In the genomic region with DNA sequence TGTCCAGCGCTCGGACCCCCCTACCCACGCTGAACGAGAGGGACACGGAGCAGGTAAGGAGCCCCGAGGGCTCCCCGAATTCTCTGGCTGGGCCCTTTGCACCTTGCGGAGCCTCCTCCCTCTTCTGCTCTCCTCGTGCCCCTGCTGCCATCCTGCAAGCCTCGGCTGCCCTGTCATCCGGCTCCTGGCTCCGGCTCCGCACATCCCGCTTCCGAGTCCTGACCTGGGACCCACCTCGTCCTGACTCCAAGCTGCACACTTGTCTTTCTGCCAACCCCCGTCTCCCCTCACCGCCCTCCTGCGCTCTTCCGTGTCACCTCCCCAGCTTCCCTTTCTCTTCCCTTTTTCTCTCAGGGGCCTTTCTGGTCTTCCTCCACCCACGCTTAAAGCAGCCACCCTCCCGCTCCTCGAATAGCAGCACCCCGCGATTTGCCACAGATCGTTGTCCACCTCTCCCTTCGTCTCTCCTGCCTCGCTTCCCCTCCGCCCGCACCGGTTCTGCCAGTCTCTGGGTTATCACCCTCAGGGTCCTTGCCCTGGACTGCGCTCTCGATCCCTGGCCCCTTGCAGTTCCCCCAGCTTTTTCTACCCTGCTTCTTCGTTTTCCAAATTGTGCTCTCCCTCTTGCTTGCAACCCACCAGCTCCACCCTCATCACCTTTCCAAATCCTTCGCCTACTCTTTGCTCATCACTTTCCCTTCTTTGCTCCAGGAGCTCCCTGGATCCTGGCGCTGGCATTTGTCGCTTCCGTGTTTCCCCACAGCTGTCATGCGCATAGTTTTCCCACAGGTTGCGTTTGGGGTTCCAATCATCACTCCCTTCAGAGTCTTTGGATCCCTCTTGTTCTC, we compare ENCODE assay signal across 8 cellular contexts. TPM values are rescaled to one million over a fixed set of nuclear protein-coding genes. Genes with fewer than 3 reads are reported as not detected.
A peak's percentile ranks its signal among the peaks of the same experiment; 100 is the strongest.
DNase-seq lines count a peak whose midpoint lies in the region; ATAC-seq and TF ChIP-seq lines count a peak whose summit lies in the region.

No MANE protein-coding gene starts in this region.

- H3K9ac ChIP-seq in rectal smooth muscle tissue (ENCODE audit: low read length): peak overlapping the region; percentile 80

- H3K27ac ChIP-seq in heart left ventricle (peak overlapping the region; percentile 70 to 95 (median 89)), rectal smooth muscle tissue (ENCODE audit: low read depth, low read length) (peak overlapping the region; percentile 67)

- TF ChIP-seq POLR2A in NB4 (IDR thresholded peaks at IDR 0.05; ENCODE audit: extremely low read depth, insufficient read length): peak; percentile 13
- TF ChIP-seq POLR2A in heart left ventricle (IDR thresholded peaks at IDR 0.05): no peak

- 1% methylated on average over 34 to 40 of the region's 40 CpGs for WGBS in heart left ventricle, 4 donors

- peaks cover 5 to 63% (median 57%) of the 10 kb centered on the region in 12 donors for H3K4me1 ChIP-seq in heart left ventricle
- H3K4me1 ChIP-seq in rectal smooth muscle tissue (ENCODE audit: control insufficient read depth, insufficient read depth, low read length): peaks cover 11% of the 10 kb centered on the region

- TF ChIP-seq CTCF in NB4 (IDR thresholded peaks at IDR 0.05; ENCODE audit: low read depth, low read length) (no peak), heart left ventricle (IDR thresholded peaks at IDR 0.05) (no peak)

- ATAC-seq in GM18508 (IDR thresholded peaks at IDR 0.05; ENCODE audit: insufficient read depth, unreplicated experiment): peak; percentile 1
- no peak for ATAC-seq in activated T-helper 17 cell treated with anti-CD3 and anti-CD28 coated beads, Interleukin-2, amount 50 U/mL, for 72 hours (replicated peaks)
- no peak for ATAC-seq in heart left ventricle
- ATAC-seq in HG02981 (IDR thresholded peaks at IDR 0.05; ENCODE audit: unreplicated experiment): no peak

- H3K4me3 Mint-ChIP-seq in activated T-helper 17 cell treated with anti-CD3 and anti-CD28 coated beads, Interleukin-2, amount 50 U/mL, for 72 hours: peak overlapping the region; percentile 84

- DNase-seq in ACHN (peak; percentile 18), NB4 (ENCODE audit: low read depth) (peak; percentile 83), heart left ventricle (peak; percentile 33 to 77 (median 48)), hepatic stellate cell (ENCODE audit: low spot score) (no peak)

- peak overlapping the region; percentile 82 for H3K4me3 ChIP-seq in NB4 (ENCODE audit: low read depth, low read length)
- H3K4me3 ChIP-seq in heart left ventricle: peak overlapping the region; percentile 73 to 99 (median 87)
- H3K4me3 ChIP-seq in rectal smooth muscle tissue (ENCODE audit: low read length): peak overlapping the region; percentile 82

- H3K27me3 ChIP-seq in heart left ventricle: no peaks in the 10 kb centered on the region
- no peaks in the 10 kb centered on the region for H3K27me3 ChIP-seq in rectal smooth muscle tissue (ENCODE audit: control insufficient read depth, insufficient read depth, low read length)

- no peaks in the 10 kb centered on the region for H3K9me3 Mint-ChIP-seq in activated T-helper 17 cell treated with anti-CD3 and anti-CD28 coated beads, Interleukin-2, amount 50 U/mL, for 72 hours

- no peaks in the 10 kb centered on the region for H3K9me3 ChIP-seq in heart left ventricle

- H3K36me3 ChIP-seq in heart left ventricle (peaks cover 0 to 25% (median 12%) of the 10 kb centered on the region in 9 donors), rectal smooth muscle tissue (ENCODE audit: control insufficient read depth, insufficient read depth, low read length) (no peaks in the 10 kb centered on the region)

- peak overlapping the region; percentile 79 for H3K27ac Mint-ChIP-seq in activated T-helper 17 cell treated with anti-CD3 and anti-CD28 coated beads, Interleukin-2, amount 50 U/mL, for 72 hours

- intact Hi-C loops in heart left ventricle (cut with DNase I): loop anchor here (2.0 to 5.0 kb wide), 9 partner anchors 33 to 313 kb away; a partner anchor contains a TSS

- H3K4me1 Mint-ChIP-seq in activated T-helper 17 cell treated with anti-CD3 and anti-CD28 coated beads, Interleukin-2, amount 50 U/mL, for 72 hours: peaks cover 37% of the 10 kb centered on the region

- H3K27me3 Mint-ChIP-seq in activated T-helper 17 cell treated with anti-CD3 and anti-CD28 coated beads, Interleukin-2, amount 50 U/mL, for 72 hours: no peaks in the 10 kb centered on the region

- H3K36me3 Mint-ChIP-seq in activated T-helper 17 cell treated with anti-CD3 and anti-CD28 coated beads, Interleukin-2, amount 50 U/mL, for 72 hours (ENCODE audit: low read depth): peaks cover 53% of the 10 kb centered on the region

- in situ Hi-C loops in ACHN (cut with HindIII; ENCODE audit: low pct_ligation_motif_present, low pct_unique_long_range_greater_than_20kb, low sequenced_read_pairs): no loop called here

RNA-seq across cellular contexts. Expression of a gene that starts 0.8 kb away (rescaled TPM):
- 10 to 100 TPM; 24.1 to 35.8 TPM for total RNA-seq in activated T-helper 17 cell treated with anti-CD3 and anti-CD28 coated beads, Interleukin-2, amount 50 U/mL, for 72 hours
- total RNA-seq in heart left ventricle: 10 to 100 TPM; 26.7 to 53.5 (median 40.8) TPM
- polyA plus RNA-seq in heart left ventricle: 10 to 100 TPM; 17.0 to 34.3 TPM

RNA-seq across cellular contexts. Expression of a gene that starts 26.5 kb away (rescaled TPM):
- 10 to 100 TPM; 26.0 to 51.8 TPM for total RNA-seq in activated T-helper 17 cell treated with anti-CD3 and anti-CD28 coated beads, Interleukin-2, amount 50 U/mL, for 72 hours
- 10 to 100 TPM in 6 of 9 donors, 1 to 10 TPM in 3; 7.8 to 11.8 (median 10.6) TPM for total RNA-seq in heart left ventricle
- 10 to 100 TPM; 11.6 to 12.0 TPM for polyA plus RNA-seq in heart left ventricle
